In genomic region chr1:2411801-2412394, GRCh38 we compare ENCODE assay signal across 8 cellular contexts. TPM values are rescaled to one million over a fixed set of nuclear protein-coding genes. Genes with fewer than 3 reads are reported as not detected.
DNase-seq lines count a peak whose midpoint lies in the region; ATAC-seq and TF ChIP-seq lines count a peak whose summit lies in the region.

No MANE protein-coding gene starts in this region.

- H2AFZ ChIP-seq in osteoblast (ENCODE audit: low read length) = peak overlapping the region; percentile 70

- no peaks in the 10 kb centered on the region for H4K20me1 ChIP-seq in osteoblast (ENCODE audit: insufficient read depth, low read length)

- H3K4me3 ChIP-seq in SJCRH30 (peak overlapping the region; percentile 93), osteoblast (ENCODE audit: insufficient read depth, low read length) (peak overlapping the region; percentile 93)

- H3K36me3 ChIP-seq in SJCRH30 (no peaks in the 10 kb centered on the region), osteoblast (ENCODE audit: insufficient read depth, low read length) (peaks cover 19% of the 10 kb centered on the region)

- H3K4me2 ChIP-seq in osteoblast (ENCODE audit: insufficient read depth, low read length) = peak overlapping the region; percentile 91

- no peaks in the 10 kb centered on the region for H3K9me3 ChIP-seq in SJCRH30 (replicated peaks)
- no peaks in the 10 kb centered on the region for H3K9me3 ChIP-seq in osteoblast (ENCODE audit: low read depth, low read length)

- ATAC-seq in HG02973 (IDR thresholded peaks at IDR 0.05; ENCODE audit: unreplicated experiment) = peak; percentile 4

- peaks cover 12% of the 10 kb centered on the region for H3K79me2 ChIP-seq in osteoblast (ENCODE audit: insufficient read depth, low read length)

- DNase-seq in stimulated activated CD4-positive, alpha-beta T cell treated with anti-CD3 and anti-CD28 coated beads, Interleukin-1b, Interleukin-23, amount 100 ng/mL, for 48 hours = peak; percentile 27
- DNase-seq in stimulated activated CD4-positive, alpha-beta T cell treated with anti-CD3 and anti-CD28 coated beads, Interleukin-4, amount 100 ng/mL, for 1 hour = no peak
- DNase-seq in SJCRH30 (peak; percentile 32 to 33), epithelial cell of prostate (ENCODE audit: low read depth, low spot score) (no peak), osteoblast (ENCODE audit: insufficient read length, low spot score, missing footprints) (peak; percentile 92), NCI-H510A (lab: John Stamatoyannopoulos, UW) (no peak), DMS153 treated with DMSO at 0.1 percent for 48 hours (lab: John Stamatoyannopoulos, UW; ENCODE audit: unreplicated experiment) (no peak)

- H3K27me3 ChIP-seq in SJCRH30 (peaks cover 12% of the 10 kb centered on the region; the same call in 1 of the 2 replicates), osteoblast (ENCODE audit: insufficient read depth, low read length) (peaks cover under 1% of the 10 kb centered on the region)

- no peak for TF ChIP-seq CTCF in osteoblast (IDR thresholded peaks at IDR 0.05; ENCODE audit: extremely low read depth, low read depth, low read length)

- H3K4me1 ChIP-seq in SJCRH30 (peaks cover 8% of the 10 kb centered on the region; the same call in 1 of the 2 replicates), osteoblast (ENCODE audit: insufficient read depth, low read length) (peaks cover 16% of the 10 kb centered on the region)

- H3K27ac ChIP-seq in SJCRH30 (peak overlapping the region; percentile 61), epithelial cell of prostate (peak overlapping the region; percentile 64), osteoblast (ENCODE audit: low read depth, low read length) (peak overlapping the region; percentile 72)

RNA-seq across cellular contexts. Expression of gene PEX10, which starts 0.5 kb away (rescaled TPM):
- total RNA-seq in SJCRH30 (2014; rRNA removed; shearing (Covaris generic)) = 28.8 and 32.7 TPM in 2 replicates
- 33.9 and 34.7 TPM in 2 replicates for total RNA-seq in osteoblast

RNA-seq across cellular contexts. Expression of gene RER1, which starts 20.3 kb away (rescaled TPM):
- 124 and 145 TPM in 2 replicates for total RNA-seq in SJCRH30 (2014; rRNA removed; shearing (Covaris generic))
- 77.8 and 95.2 TPM in 2 replicates for total RNA-seq in osteoblast

RNA-seq across cellular contexts. Expression of gene MORN1, which starts 20.5 kb away (rescaled TPM):
- 7.5 TPM in 2 replicates for total RNA-seq in SJCRH30 (2014; rRNA removed; shearing (Covaris generic))
- total RNA-seq in osteoblast = 12.4 and 13.4 TPM in 2 replicates

Comparison
In these comparisons a context has a peak if more than half of its experiments do, and no peak if none do; other contexts are left out.
1. DNase-seq: peak in stimulated activated CD4-positive, alpha-beta T cell treated with anti-CD3 and anti-CD28 coated beads, Interleukin-1b, Interleukin-23, amount 100 ng/mL, for 48 hours (single experiment), SJCRH30 (2 of 2) and osteoblast (single experiment); none in stimulated activated CD4-positive, alpha-beta T cell treated with anti-CD3 and anti-CD28 coated beads, Interleukin-4, amount 100 ng/mL, for 1 hour (single experiment), epithelial cell of prostate (single experiment), NCI-H510A (single experiment) and DMS153 treated with DMSO at 0.1 percent for 48 hours (single experiment).
2. Peak in every context shown above with its lines, with median percentiles within 50 percentile points of each other: H3K27ac ChIP-seq.